Comparison of ENCODE assay signal across 21 cellular contexts in the genomic region with DNA sequence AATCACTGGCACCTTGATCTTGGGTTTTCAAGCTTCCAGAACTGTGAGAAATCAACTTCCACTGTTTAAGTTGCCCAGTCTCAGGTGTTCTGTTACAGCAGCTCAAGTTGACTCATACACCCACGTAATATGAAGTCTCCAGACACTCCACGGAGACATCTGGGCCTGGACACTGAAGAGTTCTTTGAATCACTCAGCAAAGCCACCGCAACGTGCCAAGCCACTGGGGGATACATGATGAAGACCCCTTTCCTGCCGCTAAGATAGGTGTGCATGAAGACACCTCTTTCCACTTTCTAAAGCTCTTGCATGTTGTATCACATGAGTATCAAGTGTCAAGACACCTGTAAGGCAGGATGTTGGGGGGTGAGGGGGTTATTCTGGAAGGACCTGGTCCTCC.
"Had no signal": no experiment of that assay in that cellular context is flagged by ENCODE, and none has a peak within 500 bp of the region (broad histone marks: within the 10 kb centered on the region; RNA-seq: fewer than 3 reads in every experiment).

No MANE protein-coding gene starts in this region.

- H3K9me3 ChIP-seq: thoracic aorta had no signal

- H3K4me3 ChIP-seq: breast epithelium, thoracic aorta, upper lobe of right lung had no signal

- H3K27me3 Mint-ChIP-seq: activated B cell treated with CpG ODN at 0.5 μM for 24 hours, memory B cell had no signal

- H3K4me1 Mint-ChIP-seq: activated B cell treated with CpG ODN at 0.5 μM for 24 hours; activated CD4-positive, alpha-beta T cell treated with anti-CD3 and anti-CD28 coated beads for 36 hours; activated naive CD8-positive, alpha-beta T cell treated with anti-CD3 and anti-CD28 coated beads, Interleukin-2, amount 10 ng/mL, durations not matched to agents 7 days and 5 days; memory B cell had no signal

- H3K9ac ChIP-seq: parathyroid adenoma had no signal

- H3K36me3 Mint-ChIP-seq: activated naive CD8-positive, alpha-beta T cell treated with anti-CD3 and anti-CD28 coated beads, Interleukin-2, amount 10 ng/mL, durations not matched to agents 7 days and 5 days; memory B cell had no signal

- DNase-seq: activated B cell treated with CpG ODN at 0.5 μM for 24 hours; activated CD4-positive, alpha-beta T cell treated with anti-CD3 and anti-CD28 coated beads for 36 hours; activated CD4-positive, alpha-beta T cell treated with anti-CD3 and anti-CD28 coated beads, Interleukin-2, amount 50 U/mL, for 4 hours; activated naive CD4-positive, alpha-beta T cell; activated naive CD8-positive, alpha-beta T cell treated with anti-CD3 and anti-CD28 coated beads, Interleukin-2, amount 10 ng/mL, durations not matched to agents 7 days and 5 days; activated T-cell treated with anti-CD3 and anti-CD28 coated beads for 4 hours; amniotic stem cell; cortex of kidney; glutamatergic neuron; hippocampal formation; stimulated activated CD4-positive, alpha-beta T cell treated with anti-CD3 and anti-CD28 coated beads, Interleukin-2, amount 100 ng/mL, for 48 hours; stimulated activated naive CD4-positive, alpha-beta T cell; T-helper 9 cell; upper lobe of right lung had no signal

- H3K27me3 ChIP-seq: breast epithelium, neutrophil, upper lobe of right lung had no signal

- H3K4me1 ChIP-seq: breast epithelium, parathyroid adenoma, upper lobe of right lung had no signal

- H3K79me2 ChIP-seq: parathyroid adenoma had no signal

- H3K36me3 ChIP-seq: breast epithelium, neutrophil, thoracic aorta, upper lobe of right lung had no signal

- H2AFZ ChIP-seq: parathyroid adenoma had no signal

- H3K27ac ChIP-seq: breast epithelium, neutrophil, parathyroid adenoma, thoracic aorta, upper lobe of right lung had no signal

- H3K4me3 Mint-ChIP-seq: activated B cell treated with CpG ODN at 0.5 μM for 24 hours; activated CD4-positive, alpha-beta T cell treated with anti-CD3 and anti-CD28 coated beads for 36 hours; activated naive CD8-positive, alpha-beta T cell treated with anti-CD3 and anti-CD28 coated beads, Interleukin-2, amount 10 ng/mL, durations not matched to agents 7 days and 5 days; activated T-helper 1 cell treated with anti-CD3 and anti-CD28 coated beads, Interleukin-12 subunit alpha, Interleukin-12 subunit beta, Interleukin-2, Interleukin-4 antibody, amounts not matched to agents 30 ng/mL and 10 ng/mL and 1 ng/mL, durations not matched to agents 14 hours and 24 hours and 36 hours; memory B cell; natural killer cell treated with Interleukin-12 subunit alpha and Interleukin-12 subunit beta and Interleukin-15 and Interleukin-18, amount 100 ng/mL, for 72 hours had no signal

- H3K27ac Mint-ChIP-seq: activated B cell treated with CpG ODN at 0.5 μM for 24 hours; activated CD4-positive, alpha-beta T cell treated with anti-CD3 and anti-CD28 coated beads for 36 hours; activated naive CD8-positive, alpha-beta T cell treated with anti-CD3 and anti-CD28 coated beads, Interleukin-2, amount 10 ng/mL, durations not matched to agents 7 days and 5 days; activated T-helper 1 cell treated with anti-CD3 and anti-CD28 coated beads, Interleukin-12 subunit alpha, Interleukin-12 subunit beta, Interleukin-2, Interleukin-4 antibody, amounts not matched to agents 30 ng/mL and 10 ng/mL and 1 ng/mL, durations not matched to agents 14 hours and 24 hours and 36 hours; memory B cell; natural killer cell treated with Interleukin-12 subunit alpha and Interleukin-12 subunit beta and Interleukin-15 and Interleukin-18, amount 100 ng/mL, for 72 hours had no signal
